Comparison of ENCODE assay signal across 9 cellular contexts in genomic region chr2:143901185-143901842, GRCh38.
DNase-seq lines count a peak whose midpoint lies in the region; ATAC-seq and TF ChIP-seq lines count a peak whose summit lies in the region.
"Had no signal": no experiment of that assay in that cellular context is flagged by ENCODE, and none has a peak within 500 bp of the region (broad histone marks: within the 10 kb centered on the region; RNA-seq: fewer than 3 reads in every experiment).

No MANE protein-coding gene starts in this region.

- no peaks in the 10 kb centered on the region for H3K9me2 ChIP-seq in SK-N-SH

- H3K4me3 ChIP-seq in SK-N-SH (ENCODE audit: low read depth in 2 of 2, low read length in 1 of 2), result peak overlapping the region; percentile 26 to 41; a peak in 3 of 4 replicates
- H3K4me3 ChIP-seq in tibial artery, result no peak overlapping the region

- CTCF ChIA-PET in SK-N-SH (lab: Yijun Ruan, JAX), result no interaction called here
- CTCF ChIA-PET in activated CD8-positive, alpha-beta T cell treated with anti-CD3 and anti-CD28 coated beads for 36 hours (lab: Charles Lee), result no interaction called here

- no peaks in the 10 kb centered on the region for H3K36me3 Mint-ChIP-seq in nephron (ENCODE audit: low read depth)
- no peaks in the 10 kb centered on the region for H3K36me3 Mint-ChIP-seq in activated CD8-positive, alpha-beta T cell treated with anti-CD3 and anti-CD28 coated beads for 36 hours (ENCODE audit: low read depth)

- no peaks in the 10 kb centered on the region for H3K36me3 ChIP-seq in SK-N-SH (replicated peaks in 1 of 2; ENCODE audit: control insufficient read depth in 1 of 2, insufficient read depth in 2 of 2, low read length in 1 of 2)
- no peaks in the 10 kb centered on the region for H3K36me3 ChIP-seq in tibial artery

- H3K27ac Mint-ChIP-seq in nephron, result no peak overlapping the region
- no peak overlapping the region for H3K27ac Mint-ChIP-seq in activated CD8-positive, alpha-beta T cell treated with anti-CD3 and anti-CD28 coated beads for 36 hours

- H3K27ac ChIP-seq in SK-N-SH (ENCODE audit: low read depth in 2 of 2, low read length in 1 of 2), result peak overlapping the region; percentile 6 to 82; a peak in 3 of 4 replicates
- H3K27ac ChIP-seq in tibial artery, result peak overlapping the region in 1 of 2 donors; percentile 26

- ATAC-seq in GM18873 (IDR thresholded peaks at IDR 0.05; ENCODE audit: low FRiP score, unreplicated experiment), result peak; percentile 85
- ATAC-seq in HG03045 (IDR thresholded peaks at IDR 0.05; ENCODE audit: unreplicated experiment), result peak; percentile 83
- ATAC-seq in activated CD8-positive, alpha-beta T cell treated with anti-CD3 and anti-CD28 coated beads for 36 hours, result no peak
- ATAC-seq in GM21576 (IDR thresholded peaks at IDR 0.05; ENCODE audit: unreplicated experiment), result no peak

- no peak overlapping the region for H3K4me3 Mint-ChIP-seq in nephron
- H3K4me3 Mint-ChIP-seq in activated CD8-positive, alpha-beta T cell treated with anti-CD3 and anti-CD28 coated beads for 36 hours, result no peak overlapping the region

- no peaks in the 10 kb centered on the region for H3K27me3 ChIP-seq in SK-N-SH (ENCODE audit: insufficient read depth)
- H3K27me3 ChIP-seq in tibial artery, result no peaks in the 10 kb centered on the region

- no peaks in the 10 kb centered on the region for H3K27me3 Mint-ChIP-seq in nephron (ENCODE audit: low read depth)
- peaks cover 2% of the 10 kb centered on the region for H3K27me3 Mint-ChIP-seq in activated CD8-positive, alpha-beta T cell treated with anti-CD3 and anti-CD28 coated beads for 36 hours

- peaks cover 16% of the 10 kb centered on the region for H3F3A ChIP-seq in SK-N-SH (replicated peaks; ENCODE audit: insufficient read depth)

- WGBS in SK-N-SH (ENCODE audit: low lambda C conversion rate), result 51% methylated on average over 4 of the region's 4 CpGs

- TF ChIP-seq CTCF in SK-N-SH (IDR thresholded peaks at IDR 0.05), result peak; percentile 26
- peak in 2 of 3 experiments; percentile 13 to 19 for TF ChIP-seq CTCF in nephron (IDR thresholded peaks at IDR 0.05; ENCODE audit: unreplicated experiment in 3 of 3)
- no peak for TF ChIP-seq CTCF in activated CD8-positive, alpha-beta T cell treated with anti-CD3 and anti-CD28 coated beads for 36 hours (IDR thresholded peaks at IDR 0.05)
- TF ChIP-seq CTCF in tibial artery (IDR thresholded peaks at IDR 0.05), result no peak

- peak overlapping the region; percentile 69 for H3K4me2 ChIP-seq in SK-N-SH

- peaks cover 0 to 13% of the 10 kb centered on the region in 2 experiments; a peak in 2 of 4 replicates for H3K4me1 ChIP-seq in SK-N-SH (ENCODE audit: control insufficient read depth in 1 of 2, insufficient read depth in 2 of 2, low read depth in 1 of 2, low read length in 1 of 2)
- peaks cover 0 to 12% (median 0%) of the 10 kb centered on the region in 4 donors for H3K4me1 ChIP-seq in tibial artery

- DNase-seq in SK-N-SH (no peak), DMS79 treated with DMSO at 0.1 percent for 48 hours (lab: John Stamatoyannopoulos, UW) (no peak), tibial artery (no peak)
- no peak for DNase-seq in activated CD8-positive, alpha-beta T cell treated with anti-CD3 and anti-CD28 coated beads for 36 hours
- DNase-seq: stimulated activated CD4-positive, alpha-beta T cell treated with anti-CD3 and anti-CD28 coated beads, Interleukin-4, amount 100 ng/mL, for 4 hours had no signal

- peaks cover 7% of the 10 kb centered on the region for H3K4me1 Mint-ChIP-seq in nephron
- peaks cover 21% of the 10 kb centered on the region for H3K4me1 Mint-ChIP-seq in activated CD8-positive, alpha-beta T cell treated with anti-CD3 and anti-CD28 coated beads for 36 hours (ENCODE audit: low read depth)

- no peak for TF ChIP-seq RAD21 in SK-N-SH (IDR thresholded peaks at IDR 0.05; ENCODE audit: low read length)

- no peaks in the 10 kb centered on the region for H3K9me3 Mint-ChIP-seq in nephron
- H3K9me3 Mint-ChIP-seq in activated CD8-positive, alpha-beta T cell treated with anti-CD3 and anti-CD28 coated beads for 36 hours, result no peaks in the 10 kb centered on the region

- H3K9ac ChIP-seq in SK-N-SH, result peak overlapping the region; percentile 35; the same call in 1 of the 2 replicates

- peak overlapping the region; percentile 88 for H2AFZ ChIP-seq in SK-N-SH (ENCODE audit: low read depth)

- intact Hi-C loops in activated CD8-positive, alpha-beta T cell treated with anti-CD3 and anti-CD28 coated beads for 36 hours (cut with micrococcal nuclease), result no loop called here
- intact Hi-C loops in tibial artery (cut with DNase I; ENCODE audit: low total_unique reads), result no loop called here

- TF ChIP-seq EP300 in SK-N-SH (IDR thresholded peaks at IDR 0.05; ENCODE audit: borderline replicate concordance in 1 of 2, low read depth in 1 of 2, low read length in 1 of 2), result peak in 1 of 2 experiments; percentile 66; a peak in 1 of 4 replicates

- H3K9me3 ChIP-seq in SK-N-SH, result no peaks in the 10 kb centered on the region
- no peaks in the 10 kb centered on the region for H3K9me3 ChIP-seq in tibial artery

- H4K20me1 ChIP-seq in SK-N-SH (ENCODE audit: insufficient read depth), result no peaks in the 10 kb centered on the region

- H3K79me2 ChIP-seq in SK-N-SH (ENCODE audit: insufficient read depth), result no peaks in the 10 kb centered on the region

- POLR2A ChIA-PET in SK-N-SH (lab: Yijun Ruan, JAX), result interaction anchor here (0.5 kb wide), 1 partner anchor 590 kb away, joined by 3 read pairs; no protein-coding TSS in a partner anchor
- POLR2A ChIA-PET in activated CD8-positive, alpha-beta T cell treated with anti-CD3 and anti-CD28 coated beads for 36 hours (lab: Charles Lee), result interaction anchor here (0.6 kb wide), 1 partner anchor 36 kb away, joined by 3 read pairs; no protein-coding TSS in a partner anchor

TF ChIP-seq in SK-N-SH, 30 proteins besides CTCF, POLR2A, EP300 and RAD21 (continues in another document):
- TF ChIP-seq YY1 (IDR thresholded peaks at IDR 0.05; ENCODE audit: low read depth) (no peak), EZH2phosphoT487 (IDR thresholded peaks at IDR 0.05; ENCODE audit: borderline replicate concordance, low read depth) (no peak), SMC3 (IDR thresholded peaks at IDR 0.05; ENCODE audit: low read depth, low read length) (no peak), REST (IDR thresholded peaks at IDR 0.05; ENCODE audit: low read depth, low read length) (no peak), FOXM1 (IDR thresholded peaks at IDR 0.05; ENCODE audit: low read depth) (no peak; the same call in 1 of the 2 replicates), NFIC (IDR thresholded peaks at IDR 0.05; ENCODE audit: borderline replicate concordance) (peak; percentile 18; the same call in 1 of the 2 replicates), TEAD4 (IDR thresholded peaks at IDR 0.05; ENCODE audit: borderline replicate concordance, insufficient read depth) (peak; percentile 43; the same call in 1 of the 2 replicates), NRF1 (IDR thresholded peaks at IDR 0.05; ENCODE audit: low read depth, low read length) (no peak), CHD2 (IDR thresholded peaks at IDR 0.05; ENCODE audit: low read length, partially characterized antibody) (no peak), RCOR1 (IDR thresholded peaks at IDR 0.05; ENCODE audit: low read length) (no peak), MAX (IDR thresholded peaks at IDR 0.05; ENCODE audit: low read depth) (no peak), MEF2A (IDR thresholded peaks at IDR 0.05; ENCODE audit: borderline replicate concordance, low read depth) (no peak), GATA2 (CRISPR knock-in tag; IDR thresholded peaks at IDR 0.05) (no peak), GABPA (IDR thresholded peaks at IDR 0.05; ENCODE audit: low read depth) (no peak), MXI1 (IDR thresholded peaks at IDR 0.05; ENCODE audit: low read depth, low read length) (no peak)
- TF ChIP-seq, protein P1, sequence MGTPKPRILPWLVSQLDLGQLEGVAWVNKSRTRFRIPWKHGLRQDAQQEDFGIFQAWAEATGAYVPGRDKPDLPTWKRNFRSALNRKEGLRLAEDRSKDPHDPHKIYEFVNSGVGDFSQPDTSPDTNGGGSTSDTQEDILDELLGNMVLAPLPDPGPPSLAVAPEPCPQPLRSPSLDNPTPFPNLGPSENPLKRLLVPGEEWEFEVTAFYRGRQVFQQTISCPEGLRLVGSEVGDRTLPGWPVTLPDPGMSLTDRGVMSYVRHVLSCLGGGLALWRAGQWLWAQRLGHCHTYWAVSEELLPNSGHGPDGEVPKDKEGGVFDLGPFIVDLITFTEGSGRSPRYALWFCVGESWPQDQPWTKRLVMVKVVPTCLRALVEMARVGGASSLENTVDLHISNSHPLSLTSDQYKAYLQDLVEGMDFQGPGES (IDR thresholded peaks at IDR 0.05; ENCODE audit: low read depth, low read length), result no peak

Comparison
In these comparisons a context has a peak if more than half of its experiments do, and no peak if none do; other contexts are left out.
1. ATAC-seq: peak in GM18873 (single experiment) and HG03045 (single experiment); none in activated CD8-positive, alpha-beta T cell treated with anti-CD3 and anti-CD28 coated beads for 36 hours (single experiment) and GM21576 (single experiment).
2. H3K4me3 ChIP-seq: peak in SK-N-SH (2 of 2); none in tibial artery (0 of 2).
3. CTCF ChIP-seq: peak in SK-N-SH (single experiment) and nephron (2 of 3); none in activated CD8-positive, alpha-beta T cell treated with anti-CD3 and anti-CD28 coated beads for 36 hours (single experiment) and tibial artery (0 of 2).